13 cellular contexts compared by ENCODE assay signal in the genomic region with DNA sequence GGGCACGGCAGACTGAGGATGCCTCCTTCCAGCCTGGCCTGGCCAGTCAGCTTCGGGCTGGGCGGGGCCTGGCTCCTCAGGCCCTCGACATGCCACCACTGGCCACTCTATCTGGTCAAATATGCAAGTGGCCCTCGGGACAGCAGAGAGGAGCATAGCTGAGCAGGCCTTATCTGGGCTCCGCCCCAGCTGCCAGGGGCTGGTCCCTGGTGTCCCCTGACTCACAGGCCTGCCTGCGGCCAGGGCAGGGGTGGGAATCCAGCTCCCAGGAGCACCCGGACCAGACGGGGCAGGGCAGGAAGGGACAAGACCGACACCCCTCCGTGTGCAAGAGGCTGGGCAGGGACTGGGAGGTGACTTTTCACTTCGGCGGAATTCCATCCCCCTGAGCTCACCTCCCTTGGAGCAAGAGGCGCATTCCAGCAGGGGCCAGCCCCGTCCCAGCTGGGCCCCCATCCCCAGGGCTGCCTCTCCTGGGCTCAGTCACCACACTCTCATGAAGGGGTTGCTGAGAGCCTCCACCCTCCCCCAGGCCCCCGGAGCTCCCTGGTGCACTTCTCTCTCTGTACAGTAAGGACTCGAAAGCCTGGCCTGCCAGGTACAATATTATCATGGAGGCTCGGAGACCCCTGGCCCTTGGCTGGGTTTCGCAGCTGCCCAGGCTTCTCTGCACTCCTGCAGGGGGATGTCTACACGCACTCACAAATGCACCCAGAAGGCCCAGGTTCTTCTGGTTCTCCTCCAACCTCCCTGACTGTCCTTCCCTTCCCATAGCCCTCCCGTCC. TPM values are rescaled to one million over a fixed set of nuclear protein-coding genes. Genes with fewer than 3 reads are reported as not detected.
DNase-seq lines count a peak whose midpoint lies in the region; ATAC-seq and TF ChIP-seq lines count a peak whose summit lies in the region.
"Had no signal": no experiment of that assay in that cellular context is flagged by ENCODE, and none has a peak within 500 bp of the region (broad histone marks: within the 10 kb centered on the region; RNA-seq: fewer than 3 reads in every experiment).

No MANE protein-coding gene starts in this region.

- H3K36me3 ChIP-seq in osteoblast (ENCODE audit: insufficient read depth, low read length): no peaks in the 10 kb centered on the region
- H3K36me3 ChIP-seq: uterus had no signal

- H3K27ac ChIP-seq in epithelial cell of prostate (peak overlapping the region; percentile 99), osteoblast (ENCODE audit: low read depth, low read length) (no peak overlapping the region)
- H3K27ac ChIP-seq: C4-2B, uterus had no signal

- H3K4me3 ChIP-seq in osteoblast (ENCODE audit: insufficient read depth, low read length): no peak overlapping the region
- H3K4me3 ChIP-seq: uterus had no signal

- TF ChIP-seq CTCF in osteoblast (IDR thresholded peaks at IDR 0.05; ENCODE audit: extremely low read depth, low read depth, low read length): no peak

- no peaks in the 10 kb centered on the region for H4K20me1 ChIP-seq in osteoblast (ENCODE audit: insufficient read depth, low read length)

- DNase-seq in Daoy (ENCODE audit: low read depth) (peak; percentile 86), LoVo (ENCODE audit: low spot score) (peak; percentile 69), epithelial cell of prostate (ENCODE audit: low read depth, low spot score) (peak; percentile 73), osteoblast (ENCODE audit: insufficient read length, low spot score, missing footprints) (peak; percentile 89), NCI-H2107 (lab: John Stamatoyannopoulos, UW) (no peak)
- DNase-seq in stimulated activated naive CD8-positive, alpha-beta T cell treated with anti-CD3 and anti-CD28 coated beads, Interleukin-15, Interleukin-2, amounts not matched to agents 100 U/mL and 50 U/mL, for 24 hours: no peak
- DNase-seq: activated CD4-positive, CD25-positive, alpha-beta regulatory T cell treated with anti-CD3 and anti-CD28 coated beads, Interleukin-2, amount 50 U/mL, for 72 hours; uterus had no signal

- H3K79me2 ChIP-seq in osteoblast (ENCODE audit: insufficient read depth, low read length): no peaks in the 10 kb centered on the region

- H2AFZ ChIP-seq in osteoblast (ENCODE audit: low read length): no peak overlapping the region

- H3K4me1 ChIP-seq in osteoblast (ENCODE audit: insufficient read depth, low read length): no peaks in the 10 kb centered on the region
- H3K4me1 ChIP-seq: uterus had no signal

- H3K4me2 ChIP-seq in osteoblast (ENCODE audit: insufficient read depth, low read length): no peak overlapping the region

- no peaks in the 10 kb centered on the region for H3K27me3 ChIP-seq in osteoblast (ENCODE audit: insufficient read depth, low read length)
- H3K27me3 ChIP-seq: uterus had no signal

- H3K9me3 ChIP-seq in osteoblast (ENCODE audit: low read depth, low read length): no peaks in the 10 kb centered on the region
- H3K9me3 ChIP-seq: uterus had no signal

- ATAC-seq in HG03095 (IDR thresholded peaks at IDR 0.05; ENCODE audit: unreplicated experiment): no peak
- no peak for ATAC-seq in stimulated activated naive CD8-positive, alpha-beta T cell treated with anti-CD3 and anti-CD28 coated beads, Interleukin-15, Interleukin-2, amounts not matched to agents 100 U/mL and 50 U/mL, for 24 hours
- ATAC-seq in HG02852 (IDR thresholded peaks at IDR 0.05; ENCODE audit: unreplicated experiment): no peak

RNA-seq across cellular contexts. Expression of a gene that starts 29.5 kb away (rescaled TPM):
- total RNA-seq in Daoy (2014; rRNA removed; shearing (Covaris generic)): 0.09 and 0.29 TPM in 2 replicates
- not detected in 2 replicates for total RNA-seq in osteoblast
- total RNA-seq: activated T-helper 2 cell treated with anti-CD3 and anti-CD28 coated beads, Interferon-gamma antibody, Interleukin-2, Interleukin-4, amounts not matched to agents 10 μg/mL and 5 μg/mL and 100 μg/mL, durations not matched to agents 14 hours and 24 hours and 36 hours; SK-MEL-5 had no signal

Comparison
In these comparisons a context has a peak if more than half of its experiments do, and no peak if none do; other contexts are left out.
1. DNase-seq: peak in Daoy (single experiment), LoVo (single experiment), epithelial cell of prostate (single experiment) and osteoblast (single experiment); none in stimulated activated naive CD8-positive, alpha-beta T cell treated with anti-CD3 and anti-CD28 coated beads, Interleukin-15, Interleukin-2, amounts not matched to agents 100 U/mL and 50 U/mL, for 24 hours (single experiment) and NCI-H2107 (single experiment).